Comparison of ENCODE assay signal across 21 cellular contexts in genomic region chr15:42034628-42035177, GRCh38. TPM values are rescaled to one million over a fixed set of nuclear protein-coding genes. Genes with fewer than 3 reads are reported as not detected.
DNase-seq lines count a peak whose midpoint lies in the region; ATAC-seq, FAIRE-seq and TF ChIP-seq lines count a peak whose summit lies in the region.
"Had no signal": no experiment of that assay in that cellular context is flagged by ENCODE, and none has a peak within 500 bp of the region (broad histone marks: within the 10 kb centered on the region; RNA-seq: fewer than 3 reads in every experiment).

No MANE protein-coding gene starts in this region.

- H3K9me3 Mint-ChIP-seq in Caco-2 (ENCODE audit: unreplicated experiment) (peaks cover 14% of the 10 kb centered on the region), activated B cell treated with CpG ODN at 0.5 μM for 24 hours (no peaks in the 10 kb centered on the region)

- H3K9me3 ChIP-seq in Caco-2, result no peaks in the 10 kb centered on the region; the same call in none of the 2 replicates
- no peaks in the 10 kb centered on the region for H3K9me3 ChIP-seq in mucosa of descending colon

- H3K4me3 Mint-ChIP-seq in Caco-2 (ENCODE audit: unreplicated experiment) (no peak overlapping the region), activated B cell treated with CpG ODN at 0.5 μM for 24 hours (no peak overlapping the region)

- no peaks in the 10 kb centered on the region for H3K27me3 ChIP-seq in Caco-2 (replicated peaks; ENCODE audit: control insufficient read depth, insufficient read depth, low read length)
- H3K27me3 ChIP-seq: spleen had no signal

- FAIRE-seq in GM19239 (lab: Jason Lieb, UNC), result peak; percentile 76
- FAIRE-seq: D721Med had no signal

- POLR2A ChIA-PET in Caco-2 (lab: Charles Lee), result interaction anchor here (0.6 kb wide), 1 partner anchor 491 kb away, joined by 5 read pairs; the partner anchor contains the start of gene RPAP1
- POLR2A ChIA-PET in activated B cell treated with CpG ODN at 0.5 μM for 24 hours (lab: Charles Lee), result no interaction called here

- H3K27me3 Mint-ChIP-seq in Caco-2 (ENCODE audit: insufficient read depth, unreplicated experiment), result no peaks in the 10 kb centered on the region
- no peaks in the 10 kb centered on the region for H3K27me3 Mint-ChIP-seq in activated B cell treated with CpG ODN at 0.5 μM for 24 hours

- no peak for ATAC-seq in activated B cell treated with CpG ODN at 0.5 μM for 24 hours (ENCODE audit: low read depth)
- peak; percentile 50 for ATAC-seq in mucosa of descending colon
- ATAC-seq in HG02870 (IDR thresholded peaks at IDR 0.05; ENCODE audit: unreplicated experiment), result no peak
- ATAC-seq: left cardiac atrium had no signal

- intact Hi-C loops in Caco-2 (cut with micrococcal nuclease; ENCODE audit: unreplicated experiment) (loop anchor here (1.0 kb wide), 1 partner anchor 12 kb away; no protein-coding TSS in a partner anchor), activated B cell treated with CpG ODN at 0.5 μM for 24 hours (cut with micrococcal nuclease) (loop anchor here (2.0 kb wide), 1 partner anchor 22 kb away; no protein-coding TSS in a partner anchor), mucosa of descending colon (cut with DNase I, micrococcal nuclease) (no loop called here)

- H3K27ac Mint-ChIP-seq in Caco-2 (ENCODE audit: unreplicated experiment), result peak overlapping the region; percentile 57
- H3K27ac Mint-ChIP-seq in activated B cell treated with CpG ODN at 0.5 μM for 24 hours, result peak overlapping the region; percentile 68

- peak in 1 of 2 experiments; percentile 6 for DNase-seq in Caco-2
- DNase-seq in GM19239 (ENCODE audit: insufficient read length, low spot score), result no peak
- no peak for DNase-seq in activated B cell treated with CpG ODN at 0.5 μM for 24 hours
- no peak for DNase-seq in mucosa of descending colon
- DNase-seq in NCI-H510A treated with DMSO at 0.1 percent for 48 hours (lab: John Stamatoyannopoulos, UW), result no peak
- no peak for DNase-seq in HuH-7.5 (ENCODE audit: low spot score)
- DNase-seq: activated gamma-delta T cell treated with Interleukin-2 at 50 U/mL for 16 hours, amniotic stem cell, caudate nucleus, left cardiac atrium, NCI-H1048, NCI-H2029 treated with DMSO at 0.1 percent for 48 hours, NCI-H510A, OCI-M1, spleen had no signal

- TF ChIP-seq CTCF in Caco-2 (IDR thresholded peaks at IDR 0.05; ENCODE audit: insufficient read depth in 1 of 2, low read depth in 1 of 2, low read length in 1 of 2, severe bottlenecking in 1 of 2, unreplicated experiment in 1 of 2), result no peak
- TF ChIP-seq CTCF in activated B cell treated with CpG ODN at 0.5 μM for 24 hours (IDR thresholded peaks at IDR 0.05), result no peak
- no peak for TF ChIP-seq CTCF in mucosa of descending colon (IDR thresholded peaks at IDR 0.05)

- BruUV-seq in Caco-2 (replicated peaks; lab: Mats Ljungman, UMichigan), result TSS peak; percentile 95

- H3K4me3 ChIP-seq in Caco-2 (ENCODE audit: low read depth, low read length) (no peak overlapping the region), mucosa of descending colon (no peak overlapping the region)
- H3K4me3 ChIP-seq: spleen had no signal

- H3K4me1 ChIP-seq in Caco-2 (peaks cover 29% of the 10 kb centered on the region), mucosa of descending colon (ENCODE audit: low read depth) (peaks cover 7% of the 10 kb centered on the region)

- no peaks in the 10 kb centered on the region for H3K36me3 Mint-ChIP-seq in Caco-2 (ENCODE audit: insufficient read depth, unreplicated experiment)
- H3K36me3 Mint-ChIP-seq in activated B cell treated with CpG ODN at 0.5 μM for 24 hours (ENCODE audit: low read depth), result no peaks in the 10 kb centered on the region

- peaks cover 6% of the 10 kb centered on the region for H3K4me1 Mint-ChIP-seq in Caco-2 (ENCODE audit: low read depth, unreplicated experiment)
- H3K4me1 Mint-ChIP-seq in activated B cell treated with CpG ODN at 0.5 μM for 24 hours, result peaks cover 35% of the 10 kb centered on the region

- CTCF ChIA-PET in Caco-2 (lab: Charles Lee) (no interaction called here), activated B cell treated with CpG ODN at 0.5 μM for 24 hours (lab: Charles Lee) (no interaction called here)

- H3K36me3 ChIP-seq in Caco-2 (ENCODE audit: control insufficient read depth, insufficient read depth, low read length), result no peaks in the 10 kb centered on the region; the same call in 1 of the 2 replicates
- H3K36me3 ChIP-seq in mucosa of descending colon (ENCODE audit: low read depth), result no peaks in the 10 kb centered on the region
- H3K36me3 ChIP-seq: spleen had no signal

RNA-seq across cellular contexts. Expression of gene PLA2G4E, which starts 13.9 kb away (rescaled TPM):
- 1.4 and 1.8 TPM in 2 replicates for total RNA-seq in Caco-2 (2022)
- not detected in 2 replicates for total RNA-seq in activated B cell treated with CpG ODN at 0.5 μM for 24 hours
- total RNA-seq in mucosa of descending colon, result under 1 TPM; 0.06 to 0.27 (median 0.09) TPM
- total RNA-seq: G401, mononuclear cell, pulmonary artery endothelial cell, spleen, subcutaneous adipose tissue had no signal

RNA-seq across cellular contexts. Expression of gene PLA2G4D, which starts 59.7 kb away (rescaled TPM):
- not detected in 2 replicates for total RNA-seq in Caco-2 (2022)
- not detected in 2 replicates for total RNA-seq in activated B cell treated with CpG ODN at 0.5 μM for 24 hours
- under 1 TPM; 0.35 to 0.51 (median 0.49) TPM for total RNA-seq in mucosa of descending colon
- total RNA-seq: left cardiac atrium, mononuclear cell, pulmonary artery endothelial cell, spleen had no signal

Comparison
In these comparisons a context has a peak if more than half of its experiments do, and no peak if none do; other contexts are left out.
1. intact Hi-C loops: an anchor here in Caco-2 (1.0 kb wide) and activated B cell treated with CpG ODN at 0.5 μM for 24 hours (2.0 kb wide); none called in mucosa of descending colon.